Comparison of ENCODE assay signal across 32 cellular contexts in genomic region chr19:34633806-34634205, GRCh38. TPM values are rescaled to one million over a fixed set of nuclear protein-coding genes. Genes with fewer than 3 reads are reported as not detected.
"Had no signal": no experiment of that assay in that cellular context is flagged by ENCODE, and none has a peak within 500 bp of the region (broad histone marks: within the 10 kb centered on the region; RNA-seq: fewer than 3 reads in every experiment).

No MANE protein-coding gene starts in this region.

- H3K4me3 Mint-ChIP-seq: dendritic cell treated with granulocyte-macrophage colony-stimulating factor and Interleukin-4, amounts not matched to agents 40 ng/mL and 50 ng/mL, for 4 days; effector memory CD8-positive, alpha-beta T cell; endodermal cell had no signal

- H3K4me1 Mint-ChIP-seq: endodermal cell had no signal

- H3K4me1 ChIP-seq: colonic mucosa, esophagus muscularis mucosa, esophagus squamous epithelium, foreskin keratinocyte, gastrocnemius medialis, gastroesophageal sphincter, heart left ventricle, heart right ventricle had no signal

- ATAC-seq: effector memory CD8-positive, alpha-beta T cell; esophagus mucosa; foreskin keratinocyte; gastrocnemius medialis; gastroesophageal sphincter; heart left ventricle; heart right ventricle had no signal

- H3K27ac Mint-ChIP-seq: dendritic cell treated with granulocyte-macrophage colony-stimulating factor and Interleukin-4, amounts not matched to agents 40 ng/mL and 50 ng/mL, for 4 days; effector memory CD8-positive, alpha-beta T cell; endodermal cell had no signal

- H3K27ac ChIP-seq: colonic mucosa, coronary artery, epithelial cell of prostate, esophagus muscularis mucosa, esophagus squamous epithelium, foreskin keratinocyte, gastrocnemius medialis, gastroesophageal sphincter, heart left ventricle, heart right ventricle had no signal

- DNase-seq: colonic mucosa; cortex of kidney; dermis blood vessel endothelial cell; dorsolateral prefrontal cortex; effector CD4-positive, alpha-beta T cell; effector CD8-positive, alpha-beta T cell; effector memory CD4-positive, alpha-beta T cell; effector memory CD8-positive, alpha-beta T cell; endodermal cell; erythroblast; esophagus squamous epithelium; foreskin fibroblast; foreskin keratinocyte; foreskin melanocyte; gastrocnemius medialis; glutamatergic neuron; head of caudate nucleus; heart left ventricle; heart right ventricle had no signal

- H3K4me3 ChIP-seq: colonic mucosa, coronary artery, dorsolateral prefrontal cortex, esophagus muscularis mucosa, esophagus squamous epithelium, gastrocnemius medialis, gastroesophageal sphincter, heart left ventricle, heart right ventricle had no signal

- H3K9me3 ChIP-seq: colonic mucosa, gastrocnemius medialis had no signal

- H3K36me3 ChIP-seq: colonic mucosa, esophagus squamous epithelium, gastrocnemius medialis had no signal

- FAIRE-seq: colon, endometrium, endothelial cell of umbilical vein, frontal cortex had no signal

- H3K27me3 ChIP-seq: colonic mucosa, dorsolateral prefrontal cortex, esophagus muscularis mucosa, esophagus squamous epithelium, foreskin keratinocyte, gastrocnemius medialis, gastroesophageal sphincter, heart left ventricle, heart right ventricle had no signal

- H3K27me3 Mint-ChIP-seq: dendritic cell treated with granulocyte-macrophage colony-stimulating factor and Interleukin-4, amounts not matched to agents 40 ng/mL and 50 ng/mL, for 4 days; effector memory CD8-positive, alpha-beta T cell had no signal

RNA-seq across cellular contexts. Expression of gene SCGB2B2, which starts 43.2 kb away (rescaled TPM):
- total RNA-seq: dermis blood vessel endothelial cell, dermis microvascular lymphatic vessel endothelial cell, epithelial cell of proximal tubule, foreskin keratinocyte had no signal
- polyA plus RNA-seq: fibroblast of lung, foreskin keratinocyte had no signal
